1 cellular context compared by ENCODE assay signal in the genomic region with DNA sequence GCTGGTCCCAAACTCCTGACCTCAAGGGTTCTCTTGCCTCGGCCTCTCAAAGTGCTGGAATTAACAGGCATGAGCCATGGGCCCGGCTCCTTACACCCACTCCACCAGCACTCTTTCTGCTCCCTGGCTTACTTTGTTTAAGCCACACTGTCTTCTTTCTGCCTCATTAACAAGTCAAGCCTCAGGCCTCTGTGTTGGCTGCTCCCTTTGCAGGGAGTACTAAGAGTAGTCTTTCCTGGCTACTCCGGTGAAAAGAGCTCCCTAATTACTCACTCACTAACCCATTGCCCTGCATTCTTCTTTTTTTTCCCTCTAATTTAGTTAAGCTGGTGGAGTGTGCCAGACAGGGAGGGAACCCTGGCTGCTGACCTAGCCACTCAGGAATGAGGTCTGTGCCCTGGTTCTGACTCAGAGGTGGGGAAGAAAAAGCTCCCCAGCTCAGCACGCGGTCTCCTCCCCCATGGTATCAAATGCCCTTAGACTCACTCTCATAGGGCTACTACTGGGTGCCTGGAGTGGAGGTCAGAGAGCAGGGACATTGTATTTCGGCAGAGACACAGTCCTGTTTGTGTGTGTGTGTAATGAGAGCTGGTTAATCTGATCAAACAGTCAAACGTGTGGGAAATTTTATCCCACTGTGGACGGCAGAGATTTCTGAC.
TF ChIP-seq lines count a peak whose summit lies in the region.

No MANE protein-coding gene starts in this region.

TF ChIP-seq in SK-N-SH treated with all-trans-retinoic acid at 6 μM for 48 hours, 23 proteins besides CTCF, POLR2A, EP300 and RAD21 (continued from another document):
- TF ChIP-seq, protein P1, sequence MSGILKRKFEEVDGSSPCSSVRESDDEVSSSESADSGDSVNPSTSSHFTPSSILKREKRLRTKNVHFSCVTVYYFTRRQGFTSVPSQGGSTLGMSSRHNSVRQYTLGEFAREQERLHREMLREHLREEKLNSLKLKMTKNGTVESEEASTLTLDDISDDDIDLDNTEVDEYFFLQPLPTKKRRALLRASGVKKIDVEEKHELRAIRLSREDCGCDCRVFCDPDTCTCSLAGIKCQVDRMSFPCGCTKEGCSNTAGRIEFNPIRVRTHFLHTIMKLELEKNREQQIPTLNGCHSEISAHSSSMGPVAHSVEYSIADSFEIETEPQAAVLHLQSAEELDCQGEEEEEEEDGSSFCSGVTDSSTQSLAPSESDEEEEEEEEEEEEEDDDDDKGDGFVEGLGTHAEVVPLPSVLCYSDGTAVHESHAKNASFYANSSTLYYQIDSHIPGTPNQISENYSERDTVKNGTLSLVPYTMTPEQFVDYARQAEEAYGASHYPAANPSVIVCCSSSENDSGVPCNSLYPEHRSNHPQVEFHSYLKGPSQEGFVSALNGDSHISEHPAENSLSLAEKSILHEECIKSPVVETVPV (CRISPR knock-in tag; IDR thresholded peaks at IDR 0.05): no peak
- 0 out of 2 replicates have a peak, but pooled peaks have one; percentile 29 for TF ChIP-seq ZNF70 (CRISPR knock-in tag; IDR thresholded peaks at IDR 0.05)
- no peak for TF ChIP-seq RARB (CRISPR knock-in tag; IDR thresholded peaks at IDR 0.05)
- no peak for TF ChIP-seq OSR1 (CRISPR knock-in tag; IDR thresholded peaks at IDR 0.05)
- TF ChIP-seq SNAI2 (CRISPR knock-in tag; IDR thresholded peaks at IDR 0.05): peak; percentile 55
- no peak for TF ChIP-seq ZNF565 (CRISPR knock-in tag; conservative IDR thresholded peaks at IDR 0.05; ENCODE audit: low read depth)
- TF ChIP-seq ZFP3 (CRISPR knock-in tag; IDR thresholded peaks at IDR 0.05): peak; percentile 43; the same call in 1 of the 2 replicates
- TF ChIP-seq ESRRG (CRISPR knock-in tag; IDR thresholded peaks at IDR 0.05): no peak
- TF ChIP-seq GLIS3 (CRISPR knock-in tag; IDR thresholded peaks at IDR 0.05): no peak
- TF ChIP-seq ZNF8 (CRISPR knock-in tag; IDR thresholded peaks at IDR 0.05): no peak
